In genomic region chr12:94761559-94761958, GRCh38 we compare ENCODE assay signal across 10 cellular contexts.
DNase-seq lines count a peak whose midpoint lies in the region; ATAC-seq, FAIRE-seq and TF ChIP-seq lines count a peak whose summit lies in the region.
"Had no signal": no experiment of that assay in that cellular context is flagged by ENCODE, and none has a peak within 500 bp of the region (broad histone marks: within the 10 kb centered on the region; RNA-seq: fewer than 3 reads in every experiment).

No MANE protein-coding gene starts in this region.

- H3K9me3 ChIP-seq in adipocyte (ENCODE audit: control insufficient read depth, low read length), result no peaks in the 10 kb centered on the region
- H3K9me3 ChIP-seq in keratinocyte (ENCODE audit: control insufficient read depth, low read depth, low read length), result no peaks in the 10 kb centered on the region

- no peak for ATAC-seq in HG03135 (IDR thresholded peaks at IDR 0.05; ENCODE audit: unreplicated experiment)
- ATAC-seq in GM21390 (IDR thresholded peaks at IDR 0.05; ENCODE audit: unreplicated experiment), result no peak
- no peak for ATAC-seq in HG03354 (IDR thresholded peaks at IDR 0.05; ENCODE audit: poor library complexity, severe bottlenecking, unreplicated experiment)
- ATAC-seq: activated CD8-positive, alpha-beta T cell treated with anti-CD3 and anti-CD28 coated beads, Interleukin-2, amount 10 ng/mL, durations not matched to agents 7 days and 5 days had no signal

- H3K4me3 ChIP-seq in HFF-Myc (replicated peaks; ENCODE audit: low read depth, low read length), result no peak overlapping the region
- H3K4me3 ChIP-seq in adipocyte (ENCODE audit: low read length), result no peak overlapping the region
- no peak overlapping the region for H3K4me3 ChIP-seq in keratinocyte (ENCODE audit: control insufficient read depth in 2 of 3, extremely low read depth in 1 of 3, insufficient read depth in 2 of 3, low read depth in 1 of 3, low read length in 3 of 3)
- H3K4me3 ChIP-seq: skin epidermis had no signal

- H3K4me2 ChIP-seq in keratinocyte (ENCODE audit: control insufficient read depth, extremely low read depth, insufficient read depth, low read depth, low read length), result no peak overlapping the region

- FAIRE-seq in keratinocyte (lab: Jason Lieb, UNC), result peak; percentile 97

- no peaks in the 10 kb centered on the region for H4K20me1 ChIP-seq in keratinocyte (ENCODE audit: control insufficient read depth, extremely low read depth, insufficient read depth, low read length)

- H2AFZ ChIP-seq in keratinocyte (ENCODE audit: control insufficient read depth, low read length), result no peak overlapping the region

- H3K27me3 ChIP-seq in adipocyte (replicated peaks; ENCODE audit: control insufficient read depth, insufficient read depth, low read length) (no peaks in the 10 kb centered on the region), keratinocyte (ENCODE audit: control insufficient read depth, extremely low read depth, insufficient read depth, low read length) (no peaks in the 10 kb centered on the region)

- H3K79me2 ChIP-seq in keratinocyte (ENCODE audit: control insufficient read depth, insufficient read depth, low read length), result no peaks in the 10 kb centered on the region

- H3K27ac ChIP-seq in keratinocyte (ENCODE audit: control insufficient read depth, insufficient read depth, low read length), result peak overlapping the region; percentile 70
- H3K27ac ChIP-seq: skin epidermis had no signal

- TF ChIP-seq CTCF in AG09319 (IDR thresholded peaks at IDR 0.05; ENCODE audit: low read depth, low read length) (no peak), HFF-Myc (IDR thresholded peaks at IDR 0.05; ENCODE audit: low read depth, low read length, missing control alignments) (no peak), keratinocyte (optimal IDR thresholded peaks at IDR 0.05 in 1 of 3, IDR thresholded peaks at IDR 0.05 in 1 of 3, conservative IDR thresholded peaks at IDR 0.05 in 1 of 3; ENCODE audit: extremely low read depth in 1 of 3, insufficient read depth in 2 of 3, low read length in 3 of 3) (no peak)

- H3K4me1 ChIP-seq in adipocyte (ENCODE audit: control insufficient read depth, insufficient read depth, low read length) (peaks cover 10% of the 10 kb centered on the region), keratinocyte (ENCODE audit: control insufficient read depth, extremely low read depth, insufficient read depth, low read length) (peaks cover 7% of the 10 kb centered on the region)

- no peak overlapping the region for H3K9ac ChIP-seq in adipocyte (ENCODE audit: low read length)
- H3K9ac ChIP-seq in keratinocyte (ENCODE audit: control insufficient read depth, extremely low read depth, insufficient read depth, low read length), result peak overlapping the region; percentile 20

- peaks cover 2% of the 10 kb centered on the region for H3K9me1 ChIP-seq in keratinocyte (ENCODE audit: control insufficient read depth, extremely low read depth, insufficient read depth, low read length)

- dilution Hi-C loops in keratinocyte (cut with MboI; ENCODE audit: extremely low pct_ligation_motif_present, low sequenced_read_pairs), result no loop called here

- H3K36me3 ChIP-seq in adipocyte (ENCODE audit: control insufficient read depth, insufficient read depth, low read length, severe bottlenecking) (no peaks in the 10 kb centered on the region), keratinocyte (ENCODE audit: control insufficient read depth in 2 of 2, extremely low read depth in 1 of 2, insufficient read depth in 2 of 2, low read length in 2 of 2) (no peaks in the 10 kb centered on the region)

- DNase-seq in AG09319 (ENCODE audit: extremely low read depth, low read depth), result peak; percentile 14
- peak; percentile 52 for DNase-seq in HFF-Myc (ENCODE audit: extremely low read depth, low read depth)
- peak; percentile 67 for DNase-seq in adipocyte (ENCODE audit: low read depth)
- peak; percentile 50 for DNase-seq in keratinocyte (ENCODE audit: low read depth, low spot score)
- DNase-seq in DMS153 (lab: John Stamatoyannopoulos, UW), result no peak
- DNase-seq: activated CD8-positive, alpha-beta T cell treated with anti-CD3 and anti-CD28 coated beads, Interleukin-2, amount 10 ng/mL, durations not matched to agents 7 days and 5 days had no signal
